15 cellular contexts compared by ENCODE assay signal in genomic region chr3:49327485-49327884, GRCh38. TPM values are rescaled to one million over a fixed set of nuclear protein-coding genes. Genes with fewer than 3 reads are reported as not detected.
DNase-seq lines count a peak whose midpoint lies in the region; ATAC-seq and TF ChIP-seq lines count a peak whose summit lies in the region.
"Had no signal": no experiment of that assay in that cellular context is flagged by ENCODE, and none has a peak within 500 bp of the region (broad histone marks: within the 10 kb centered on the region; RNA-seq: fewer than 3 reads in every experiment).

No MANE protein-coding gene starts in this region.

- no peak overlapping the region for H3K23ac ChIP-seq in IMR-90 (ENCODE audit: low read depth, low read length)

- in situ Hi-C loops in IMR-90 (cut with MboI; ENCODE audit: low sequenced_read_pairs), result no loop called here

- no peak for TF ChIP-seq POLR2A in IMR-90 (IDR thresholded peaks at IDR 0.05; ENCODE audit: low read depth, low read length)

- H3K14ac ChIP-seq in IMR-90 (replicated peaks; ENCODE audit: low read depth, low read length), result no peak overlapping the region

- H3K36me3 ChIP-seq in DOHH2 (ENCODE audit: control insufficient read depth, low read length) (peaks cover 71% of the 10 kb centered on the region), IMR-90 (ENCODE audit: control insufficient read depth, insufficient read depth, low read length) (peaks cover 55% of the 10 kb centered on the region), colonic mucosa (peaks cover 32% of the 10 kb centered on the region)

- POLR2A ChIA-PET in IMR-90 (lab: Charles Lee; ENCODE audit: unreplicated experiment), result no interaction called here

- intact Hi-C loops in IMR-90 (cut with micrococcal nuclease) (no loop called here), colonic mucosa (cut with DNase I) (no loop called here)

- H3K9me3 ChIP-seq in DOHH2 (ENCODE audit: control insufficient read depth, insufficient read depth, low read length), result no peaks in the 10 kb centered on the region
- no peaks in the 10 kb centered on the region for H3K9me3 ChIP-seq in IMR-90 (ENCODE audit: control insufficient read depth, insufficient read depth, low read length)
- H3K9me3 ChIP-seq in colonic mucosa, result no peaks in the 10 kb centered on the region

- no peak overlapping the region for H2BK15ac ChIP-seq in IMR-90 (ENCODE audit: low read depth, low read length)

- H3K27ac ChIP-seq in DOHH2 (ENCODE audit: low read depth, low read length) (no peak overlapping the region), IMR-90 (ENCODE audit: insufficient read depth, low read length) (no peak overlapping the region), colonic mucosa (no peak overlapping the region)
- H3K27ac ChIP-seq: HL-60 had no signal

- CTCF ChIA-PET in IMR-90 (lab: Yijun Ruan, JAX), result no interaction called here

- no peaks in the 10 kb centered on the region for H3K9me2 ChIP-seq in DOHH2 (replicated peaks; ENCODE audit: control insufficient read depth, low read length)

- no peak overlapping the region for H2AK5ac ChIP-seq in IMR-90 (ENCODE audit: low read depth, low read length)

- H2AK9ac ChIP-seq in IMR-90 (replicated peaks; ENCODE audit: low read depth, low read length, poor library complexity), result no peak overlapping the region

- H2AFZ ChIP-seq in IMR-90 (replicated peaks; ENCODE audit: low read length, poor library complexity), result no peak overlapping the region

- BruUV-seq in IMR-90 (replicated peaks; lab: Mats Ljungman, UMichigan), result no TSS peak

- H3K9me3 Mint-ChIP-seq in mesothelial cell of epicardium, result no peaks in the 10 kb centered on the region

- no peak overlapping the region for H2BK120ac ChIP-seq in IMR-90 (ENCODE audit: low read depth, low read length)

- no peak overlapping the region for H4K5ac ChIP-seq in IMR-90 (ENCODE audit: low read depth, low read length)

- H3K4ac ChIP-seq in IMR-90 (ENCODE audit: low read depth, low read length), result no peak overlapping the region

- TF ChIP-seq CTCF in DOHH2 (IDR thresholded peaks at IDR 0.05; ENCODE audit: low read depth, low read length, poor library complexity, severe bottlenecking), result peak; percentile 24
- TF ChIP-seq CTCF in IMR-90 (conservative IDR thresholded peaks at IDR 0.05; ENCODE audit: low read depth, low read length), result no peak; the same call in 1 of the 2 replicates
- TF ChIP-seq CTCF in colonic mucosa (IDR thresholded peaks at IDR 0.05), result peak; percentile 20
- TF ChIP-seq CTCF in mesothelial cell of epicardium (IDR thresholded peaks at IDR 0.05; ENCODE audit: unreplicated experiment), result peak; percentile 45

- H4K8ac ChIP-seq in IMR-90 (ENCODE audit: low read depth in 2 of 2, low read length in 2 of 2), result no peak overlapping the region

- peaks cover 6% of the 10 kb centered on the region; the same call in 1 of the 2 replicates for H3K79me2 ChIP-seq in DOHH2 (ENCODE audit: control insufficient read depth, low read length)

- peaks cover 7% of the 10 kb centered on the region; the same call in 1 of the 2 replicates for H3K9me1 ChIP-seq in IMR-90 (ENCODE audit: insufficient read depth, low read length)

- no peak overlapping the region for H3K9ac ChIP-seq in IMR-90 (ENCODE audit: low read depth, low read length)
- no peak overlapping the region for H3K9ac ChIP-seq in colonic mucosa (ENCODE audit: low read depth in 2 of 2, low read length in 2 of 2)

- H3K4me3 ChIP-seq in DOHH2 (ENCODE audit: low read length) (no peak overlapping the region), IMR-90 (ENCODE audit: insufficient read depth, low read depth, low read length) (no peak overlapping the region), colonic mucosa (no peak overlapping the region)

- H2BK20ac ChIP-seq in IMR-90 (ENCODE audit: low read depth, low read length), result no peak overlapping the region

- no peak overlapping the region for H2BK5ac ChIP-seq in IMR-90 (ENCODE audit: low read depth, low read length, poor library complexity, severe bottlenecking)

- H3K18ac ChIP-seq in IMR-90 (ENCODE audit: low read depth, low read length), result no peak overlapping the region

- WGBS in IMR-90 (ENCODE audit: extremely low coverage in 2 of 2, insufficient read length in 1 of 2), 2 experiments, result 77% methylated on average over 2 of the region's 7 CpGs; no CpG with 5 or more reads in 1 of the 2 experiments

- dilution Hi-C loops in IMR-90 (cut with HindIII; ENCODE audit: low sequenced_read_pairs, unreplicated experiment), result no loop called here

- H3K27me3 ChIP-seq in DOHH2 (ENCODE audit: control insufficient read depth, low read length) (no peaks in the 10 kb centered on the region), IMR-90 (ENCODE audit: control insufficient read depth, insufficient read depth, low read length) (no peaks in the 10 kb centered on the region), colonic mucosa (no peaks in the 10 kb centered on the region)

- TF ChIP-seq RAD21 in IMR-90 (IDR thresholded peaks at IDR 0.05; ENCODE audit: low read length), result peak; percentile 24

- no peak overlapping the region for H3K27ac Mint-ChIP-seq in mesothelial cell of epicardium

- no peak overlapping the region for H3K4me3 Mint-ChIP-seq in mesothelial cell of epicardium

- no peaks in the 10 kb centered on the region for H3K4me1 Mint-ChIP-seq in mesothelial cell of epicardium

- no peak for DNase-seq in IMR-90
- no peak for DNase-seq in colonic mucosa
- DNase-seq in mesothelial cell of epicardium (ENCODE audit: low spot score in 2 of 2, unreplicated experiment in 2 of 2), result no peak
- no peak for DNase-seq in superior temporal gyrus (ENCODE audit: extremely low spot score)
- no peak for DNase-seq in activated CD4-positive, alpha-beta T cell treated with anti-CD3 and anti-CD28 coated beads, Interleukin-2, amount 50 U/mL, for 4 hours
- no peak for DNase-seq in germinal center (ENCODE audit: low spot score)
- DNase-seq: activated effector memory CD4-positive, alpha-beta T cell treated with anti-CD3 and anti-CD28 coated beads, Interleukin-2, amount 50 U/mL, for 16 hours; DMS153; kidney; NCI-H1930; SHP77 had no signal

- no peaks in the 10 kb centered on the region for H3F3A ChIP-seq in DOHH2 (ENCODE audit: control insufficient read depth, insufficient read depth)

- H3K27me3 Mint-ChIP-seq in mesothelial cell of epicardium (ENCODE audit: low read depth), result no peaks in the 10 kb centered on the region

- peaks cover 21 to 46% of the 10 kb centered on the region in 2 experiments; a peak in 3 of 4 replicates for H3K79me1 ChIP-seq in IMR-90 (ENCODE audit: low read depth in 1 of 2, low read length in 2 of 2)

- ATAC-seq in IMR-90 (ENCODE audit: low read depth) (no peak), HG02852 (IDR thresholded peaks at IDR 0.05; ENCODE audit: unreplicated experiment) (no peak)
- ATAC-seq: activated CD4-positive, CD25-positive, alpha-beta regulatory T cell treated with anti-CD3 and anti-CD28 coated beads, Interleukin-2, amount 50 U/mL, for 24 hours had no signal

- no peak overlapping the region for H3K56ac ChIP-seq in IMR-90 (ENCODE audit: extremely low read depth, insufficient read depth, low read length)

- no peaks in the 10 kb centered on the region for H4K20me1 ChIP-seq in DOHH2 (ENCODE audit: control insufficient read depth, insufficient read depth, low read depth, low read length)
- H4K20me1 ChIP-seq in IMR-90 (ENCODE audit: insufficient read depth, low read length), result no peaks in the 10 kb centered on the region; the same call in 1 of the 2 replicates

- H3K4me1 ChIP-seq in DOHH2 (ENCODE audit: control insufficient read depth, low read length) (no peaks in the 10 kb centered on the region), IMR-90 (ENCODE audit: control insufficient read depth, insufficient read depth, low read length) (no peaks in the 10 kb centered on the region), colonic mucosa (no peaks in the 10 kb centered on the region)

- peaks cover 25% of the 10 kb centered on the region for H3K36me3 Mint-ChIP-seq in mesothelial cell of epicardium

- H4K91ac ChIP-seq in IMR-90 (ENCODE audit: insufficient read depth, low read depth, low read length), result no peak overlapping the region

- H3K4me2 ChIP-seq in DOHH2 (ENCODE audit: low read length) (no peak overlapping the region), IMR-90 (ENCODE audit: low read depth, low read length) (no peak overlapping the region)

TF ChIP-seq in IMR-90, 13 proteins besides CTCF, POLR2A, EP300 and RAD21:
- TF ChIP-seq ELK1 (IDR thresholded peaks at IDR 0.05; ENCODE audit: borderline replicate concordance, low read depth, low read length), result no peak
- TF ChIP-seq MAFK (IDR thresholded peaks at IDR 0.05; ENCODE audit: low read depth, low read length), result no peak

RNA-seq across cellular contexts. Expression of gene USP4, which starts 12.4 kb away (rescaled TPM):
- total RNA-seq in IMR-90 (2012; rRNA removed), result 28.6 and 29.9 TPM in 2 replicates
- 36.1 and 42.3 TPM in 2 replicates for polyA plus RNA-seq in IMR-90 (2012; rRNA removed)
- 14.9 and 18.2 TPM in 2 replicates for polyA plus RNA-seq in IMR-90 (2012; cell fraction: cytosol; rRNA removed)
- polyA plus RNA-seq in IMR-90 (2012; cell fraction: nucleus; rRNA removed; ENCODE audit: low replicate concordance), result 35.6 and 104 TPM in 2 replicates
- total RNA-seq in colonic mucosa, result 10 to 100 TPM; 40.5 to 43.9 TPM
- total RNA-seq in mesothelial cell of epicardium, result 53.1 to 55.3 TPM (median 54.5 TPM) in 3 replicates

RNA-seq across cellular contexts. Expression of gene GPX1, which starts 30.7 kb away (rescaled TPM):
- total RNA-seq in IMR-90 (2012; rRNA removed), result 126 and 128 TPM in 2 replicates
- polyA plus RNA-seq in IMR-90 (2012; rRNA removed), result 680 and 1,004 TPM in 2 replicates
- polyA plus RNA-seq in IMR-90 (2012; cell fraction: cytosol; rRNA removed), result 950 and 1,047 TPM in 2 replicates
- 169 and 330 TPM in 2 replicates for polyA plus RNA-seq in IMR-90 (2012; cell fraction: nucleus; rRNA removed; ENCODE audit: low replicate concordance)
- 100 to 1,000 TPM; 131 to 235 TPM for total RNA-seq in colonic mucosa
- 97.9 to 108 TPM (median 98.7 TPM) in 3 replicates for total RNA-seq in mesothelial cell of epicardium

RNA-seq across cellular contexts. Expression of gene C3orf62, which starts 50.5 kb away (rescaled TPM):
- total RNA-seq in IMR-90 (2012; rRNA removed) (0.83 and 0.90 TPM in 2 replicates), colonic mucosa (1 to 10 TPM; 3.1 to 4.2 TPM), mesothelial cell of epicardium (13.2 to 14.7 TPM (median 13.4 TPM) in 3 replicates)
- 3.1 and 3.9 TPM in 2 replicates for polyA plus RNA-seq in IMR-90 (2012; rRNA removed)
- 0.77 and 0.91 TPM in 2 replicates for polyA plus RNA-seq in IMR-90 (2012; cell fraction: cytosol; rRNA removed)
- 7.2 and 14.4 TPM in 2 replicates for polyA plus RNA-seq in IMR-90 (2012; cell fraction: nucleus; rRNA removed; ENCODE audit: low replicate concordance)
